In genomic region chr15:69417581-69417980, GRCh38 we compare ENCODE assay signal across 1 cellular context.
TF ChIP-seq lines count a peak whose summit lies in the region.

No MANE protein-coding gene starts in this region.

TF ChIP-seq in GM12878, 131 proteins besides CTCF, POLR2A, EP300 and RAD21:
- no peak for TF ChIP-seq MEF2A (IDR thresholded peaks at IDR 0.05; ENCODE audit: insufficient read depth, low read depth, low read length)
- no peak for TF ChIP-seq RELB (IDR thresholded peaks at IDR 0.05; ENCODE audit: low read depth)
- no peak for TF ChIP-seq ZBTB4 (CRISPR knock-in tag; IDR thresholded peaks at IDR 0.05)
- no peak for TF ChIP-seq MTA2 (IDR thresholded peaks at IDR 0.05; ENCODE audit: low read depth)
- TF ChIP-seq LARP7 (IDR thresholded peaks at IDR 0.05): no peak
- no peak for TF ChIP-seq TBL1XR1 (IDR thresholded peaks at IDR 0.05; ENCODE audit: low read depth, low read length)
- no peak for TF ChIP-seq ZZZ3 (IDR thresholded peaks at IDR 0.05; ENCODE audit: control insufficient read depth, insufficient read length, low read depth)
- TF ChIP-seq ZNF622 (IDR thresholded peaks at IDR 0.05): no peak
- no peak for TF ChIP-seq ZBED1 (IDR thresholded peaks at IDR 0.05; ENCODE audit: borderline replicate concordance)
- no peak for TF ChIP-seq ZBTB40 (IDR thresholded peaks at IDR 0.05; ENCODE audit: borderline replicate concordance)
- no peak for TF ChIP-seq MTA3 (IDR thresholded peaks at IDR 0.05; ENCODE audit: borderline replicate concordance, low read length)
- TF ChIP-seq ESRRA (IDR thresholded peaks at IDR 0.05; ENCODE audit: low read length): no peak
